ENCODE assay signal across 17 cellular contexts in the genomic region with DNA sequence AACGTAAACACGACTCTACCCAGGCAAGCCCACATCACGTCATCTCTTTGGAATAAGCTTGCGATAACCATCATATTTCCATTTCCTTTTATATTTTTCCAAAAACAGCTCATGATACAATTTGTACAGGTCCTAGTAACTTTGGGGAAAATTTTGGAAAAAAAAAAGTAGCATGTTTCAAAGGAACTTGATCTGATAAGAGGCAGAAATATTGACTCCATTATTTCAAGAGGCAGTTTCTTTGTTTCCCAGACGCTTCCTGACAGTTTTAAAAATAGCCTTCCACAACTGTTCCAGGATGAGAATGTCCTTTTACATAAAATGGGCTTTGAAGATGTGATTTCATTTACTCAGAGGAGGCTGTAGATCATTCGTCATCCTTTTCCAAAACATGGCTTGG.
"Had no signal": no experiment of that assay in that cellular context is flagged by ENCODE, and none has a peak within 500 bp of the region (broad histone marks: within the 10 kb centered on the region; RNA-seq: fewer than 3 reads in every experiment).

No MANE protein-coding gene starts in this region.

- DNase-seq: activated CD4-positive, alpha-beta memory T cell treated with anti-CD3 and anti-CD28 coated beads for 36 hours; activated CD4-positive, CD25-positive, alpha-beta regulatory T cell treated with anti-CD3 and anti-CD28 coated beads, Interleukin-2, amount 50 U/mL, for 72 hours; activated gamma-delta T cell; activated T-cell treated with anti-CD3 and anti-CD28 coated beads, Interleukin-2, amount 50 U/mL, for 48 hours; amygdala; brain microvascular endothelial cell; dorsolateral prefrontal cortex; esophagus squamous epithelium; foreskin keratinocyte; midbrain; naive thymus-derived CD4-positive, alpha-beta T cell; SW 1271; transverse colon had no signal

- H3K4me3 ChIP-seq: dorsolateral prefrontal cortex, esophagus squamous epithelium, SJSA1, skin epidermis, transverse colon had no signal

- H3K9me3 Mint-ChIP-seq: activated CD4-positive, alpha-beta memory T cell treated with anti-CD3 and anti-CD28 coated beads for 36 hours; T-helper 2 cell treated with Interferon-gamma antibody and Interleukin-4, amounts not matched to agents 5 μg/mL and 100 μg/mL, for 36 hours had no signal

- H3K27me3 ChIP-seq: brain microvascular endothelial cell, dorsolateral prefrontal cortex, esophagus squamous epithelium, SJSA1, transverse colon had no signal

- H3K9me3 ChIP-seq: esophagus squamous epithelium, SJSA1, transverse colon had no signal

- ATAC-seq: foreskin keratinocyte; naive thymus-derived CD4-positive, alpha-beta T cell had no signal

- H3K27ac Mint-ChIP-seq: activated CD4-positive, alpha-beta memory T cell treated with anti-CD3 and anti-CD28 coated beads for 36 hours; activated naive CD8-positive, alpha-beta T cell; T-helper 2 cell treated with Interferon-gamma antibody and Interleukin-4, amounts not matched to agents 5 μg/mL and 100 μg/mL, for 36 hours had no signal

- H3K4me1 ChIP-seq: foreskin keratinocyte had no signal

- H3K36me3 Mint-ChIP-seq: activated CD4-positive, alpha-beta memory T cell treated with anti-CD3 and anti-CD28 coated beads for 36 hours had no signal

- H3K4me3 Mint-ChIP-seq: activated CD4-positive, alpha-beta memory T cell treated with anti-CD3 and anti-CD28 coated beads for 36 hours; activated naive CD8-positive, alpha-beta T cell; T-helper 2 cell treated with Interferon-gamma antibody and Interleukin-4, amounts not matched to agents 5 μg/mL and 100 μg/mL, for 36 hours had no signal

- H3K27ac ChIP-seq: brain microvascular endothelial cell, foreskin keratinocyte, SJSA1 had no signal

- H3K27me3 Mint-ChIP-seq: activated naive CD8-positive, alpha-beta T cell had no signal

- H3K36me3 ChIP-seq: brain microvascular endothelial cell, esophagus squamous epithelium, SJSA1, transverse colon had no signal
